10 cellular contexts compared by ENCODE assay signal in the genomic region with DNA sequence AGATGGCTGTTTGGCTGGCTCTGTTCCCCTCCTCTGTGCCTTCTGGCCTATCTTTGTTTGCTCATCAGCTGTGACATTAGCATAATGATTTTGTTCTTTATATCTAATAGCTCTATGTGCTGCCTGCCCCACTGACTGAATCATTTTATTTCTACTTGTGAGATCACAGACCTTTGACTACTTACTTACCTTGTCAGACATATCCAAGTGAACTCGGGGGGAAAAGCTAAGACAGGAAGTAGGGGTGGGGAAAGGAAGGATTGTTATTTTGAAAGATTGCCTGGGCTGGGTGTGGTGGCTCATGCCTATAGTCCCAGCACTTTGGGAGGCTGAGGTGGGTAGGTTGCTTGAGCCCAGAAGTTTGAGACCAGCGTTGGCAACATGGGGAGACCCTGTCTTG.
A peak's percentile ranks its signal among the peaks of the same experiment; 100 is the strongest.
DNase-seq lines count a peak whose midpoint lies in the region; ATAC-seq and TF ChIP-seq lines count a peak whose summit lies in the region.
"Had no signal": no experiment of that assay in that cellular context is flagged by ENCODE, and none has a peak within 500 bp of the region (broad histone marks: within the 10 kb centered on the region; RNA-seq: fewer than 3 reads in every experiment).

No MANE protein-coding gene starts in this region.

- DNase-seq in AG20443 (ENCODE audit: low spot score) (peak; percentile 24), fibroblast of mammary gland (ENCODE audit: low read depth) (peak; percentile 59), trophoblast cell (no peak), mesendoderm (no peak), NCI-H345 treated with DMSO at 0.1 percent for 48 hours (lab: John Stamatoyannopoulos, UW; ENCODE audit: unreplicated experiment) (no peak)
- DNase-seq: GOT3, NCI-H524 had no signal

- H3K9ac ChIP-seq in trophoblast cell (ENCODE audit: low read length), result no peak overlapping the region
- no peak overlapping the region for H3K9ac ChIP-seq in mesendoderm (ENCODE audit: low read length)

- H4K12ac ChIP-seq in trophoblast cell (ENCODE audit: low read depth, low read length), result no peak overlapping the region

- no peak overlapping the region for H3K4ac ChIP-seq in trophoblast cell (ENCODE audit: low read depth, low read length)
- no peak overlapping the region for H3K4ac ChIP-seq in mesendoderm (ENCODE audit: low read depth, low read length)

- H3K36me3 ChIP-seq in trophoblast cell (ENCODE audit: control insufficient read depth in 1 of 2, insufficient read depth in 2 of 2, low read length in 2 of 2) (no peaks in the 10 kb centered on the region), mesendoderm (ENCODE audit: control insufficient read depth, insufficient read depth, low read length) (no peaks in the 10 kb centered on the region)

- no peaks in the 10 kb centered on the region for H3K79me1 ChIP-seq in trophoblast cell (ENCODE audit: low read length)
- H3K79me1 ChIP-seq in mesendoderm (ENCODE audit: low read length), result no peaks in the 10 kb centered on the region

- no peak for TF ChIP-seq CTCF in fibroblast of mammary gland (conservative IDR thresholded peaks at IDR 0.05; ENCODE audit: control insufficient read depth, insufficient read depth, low read depth, low read length)

- no peak overlapping the region for H2AFZ ChIP-seq in trophoblast cell (ENCODE audit: insufficient read depth, low read length, poor library complexity)

- no peaks in the 10 kb centered on the region for H3K79me2 ChIP-seq in trophoblast cell (ENCODE audit: control insufficient read depth, insufficient read depth, low read length, poor library complexity)
- no peaks in the 10 kb centered on the region for H3K79me2 ChIP-seq in mesendoderm (ENCODE audit: control insufficient read depth, insufficient read depth, low read length)

- no peak overlapping the region for H3K14ac ChIP-seq in trophoblast cell (ENCODE audit: low read length)

- no peak overlapping the region for H3K56ac ChIP-seq in mesendoderm (ENCODE audit: low read length)

- H3K4me3 ChIP-seq in fibroblast of mammary gland (ENCODE audit: control insufficient read depth, low read depth, low read length) (no peak overlapping the region), trophoblast cell (ENCODE audit: low read depth, low read length) (no peak overlapping the region), mesendoderm (ENCODE audit: low read length) (no peak overlapping the region)

- no peak overlapping the region for H3K23ac ChIP-seq in trophoblast cell (ENCODE audit: low read length)
- no peak overlapping the region for H3K23ac ChIP-seq in mesendoderm (ENCODE audit: low read length)

- no peak overlapping the region for H3K18ac ChIP-seq in trophoblast cell (ENCODE audit: low read length)
- no peak overlapping the region for H3K18ac ChIP-seq in mesendoderm (ENCODE audit: low read length)

- H3K4me2 ChIP-seq in trophoblast cell (ENCODE audit: low read length), result peak overlapping the region; percentile 23
- no peak overlapping the region for H3K4me2 ChIP-seq in mesendoderm (ENCODE audit: low read length)

- H2BK120ac ChIP-seq in trophoblast cell (ENCODE audit: insufficient read depth, low read length, poor library complexity) (no peak overlapping the region), mesendoderm (ENCODE audit: low read depth, low read length) (no peak overlapping the region)

- H2BK15ac ChIP-seq in mesendoderm (replicated peaks; ENCODE audit: low read depth), result no peak overlapping the region

- H4K91ac ChIP-seq in trophoblast cell (ENCODE audit: low read depth, low read length), result no peak overlapping the region

- ATAC-seq in SK-N-SH treated with all-trans-retinoic acid at 6 μM for 48 hours (peak; percentile 15), HG03025 (IDR thresholded peaks at IDR 0.05; ENCODE audit: low FRiP score, unreplicated experiment) (no peak), HG02852 (IDR thresholded peaks at IDR 0.05; ENCODE audit: unreplicated experiment) (no peak)

- no peak overlapping the region for H4K8ac ChIP-seq in trophoblast cell (ENCODE audit: low read depth, low read length)
- H4K8ac ChIP-seq in mesendoderm (ENCODE audit: low read depth, low read length), result no peak overlapping the region

- H3K27ac ChIP-seq in trophoblast cell (ENCODE audit: low read depth, low read length) (peak overlapping the region; percentile 2), mesendoderm (ENCODE audit: low read depth, low read length) (no peak overlapping the region)

- no peak overlapping the region for H4K5ac ChIP-seq in mesendoderm (ENCODE audit: low read length)

- no peak overlapping the region for H2BK12ac ChIP-seq in trophoblast cell (ENCODE audit: low read length)

- H3K4me1 ChIP-seq in trophoblast cell (ENCODE audit: control insufficient read depth in 1 of 2, insufficient read depth in 2 of 2, low read length in 2 of 2), result peaks cover 14 to 17% of the 10 kb centered on the region in 2 experiments
- H3K4me1 ChIP-seq in mesendoderm (ENCODE audit: control insufficient read depth, low read depth, low read length), result peaks cover 2% of the 10 kb centered on the region

- H3K9me3 ChIP-seq in trophoblast cell (ENCODE audit: insufficient read depth, low read depth, low read length), result no peaks in the 10 kb centered on the region

- no CpG with 5 or more reads among the region's 2 CpGs for WGBS in trophoblast cell (ENCODE audit: extremely low coverage, insufficient coverage, insufficient read length)
- WGBS in mesendoderm (ENCODE audit: extremely low coverage, insufficient coverage, low lambda C conversion rate), result no CpG with 5 or more reads among the region's 2 CpGs

- no peak overlapping the region for H2AK5ac ChIP-seq in trophoblast cell (ENCODE audit: low read length)
- no peak overlapping the region for H2AK5ac ChIP-seq in mesendoderm (ENCODE audit: low read length)

- no peaks in the 10 kb centered on the region for H3K27me3 ChIP-seq in trophoblast cell (ENCODE audit: insufficient read depth, low read length)
- no peaks in the 10 kb centered on the region for H3K27me3 ChIP-seq in mesendoderm (ENCODE audit: insufficient read depth, low read length, poor library complexity)

- H2BK5ac ChIP-seq in trophoblast cell (ENCODE audit: low read depth, low read length, poor library complexity) (no peak overlapping the region), mesendoderm (ENCODE audit: low read length) (no peak overlapping the region)

TF ChIP-seq in SK-N-SH treated with all-trans-retinoic acid at 6 μM for 48 hours, 23 proteins besides CTCF, POLR2A, EP300 and RAD21:
- TF ChIP-seq OSR1 (CRISPR knock-in tag; IDR thresholded peaks at IDR 0.05), result no peak
- no peak for TF ChIP-seq ARNTL (CRISPR knock-in tag; IDR thresholded peaks at IDR 0.05; ENCODE audit: borderline replicate concordance, low read depth)
- TF ChIP-seq TCF4 (CRISPR knock-in tag; IDR thresholded peaks at IDR 0.05; ENCODE audit: borderline replicate concordance), result no peak
- no peak for TF ChIP-seq RARB (CRISPR knock-in tag; IDR thresholded peaks at IDR 0.05)
- TF ChIP-seq, protein P1, sequence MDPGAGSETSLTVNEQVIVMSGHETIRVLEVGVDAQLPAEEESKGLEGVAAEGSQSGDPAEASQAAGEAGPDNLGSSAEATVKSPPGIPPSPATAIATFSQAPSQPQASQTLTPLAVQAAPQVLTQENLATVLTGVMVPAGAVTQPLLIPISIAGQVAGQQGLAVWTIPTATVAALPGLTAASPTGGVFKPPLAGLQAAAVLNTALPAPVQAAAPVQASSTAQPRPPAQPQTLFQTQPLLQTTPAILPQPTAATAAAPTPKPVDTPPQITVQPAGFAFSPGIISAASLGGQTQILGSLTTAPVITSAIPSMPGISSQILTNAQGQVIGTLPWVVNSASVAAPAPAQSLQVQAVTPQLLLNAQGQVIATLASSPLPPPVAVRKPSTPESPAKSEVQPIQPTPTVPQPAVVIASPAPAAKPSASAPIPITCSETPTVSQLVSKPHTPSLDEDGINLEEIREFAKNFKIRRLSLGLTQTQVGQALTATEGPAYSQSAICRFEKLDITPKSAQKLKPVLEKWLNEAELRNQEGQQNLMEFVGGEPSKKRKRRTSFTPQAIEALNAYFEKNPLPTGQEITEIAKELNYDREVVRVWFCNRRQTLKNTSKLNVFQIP (CRISPR knock-in tag; IDR thresholded peaks at IDR 0.05; ENCODE audit: borderline replicate concordance, low read depth), result no peak
- TF ChIP-seq TOX (CRISPR knock-in tag; IDR thresholded peaks at IDR 0.05; ENCODE audit: borderline replicate concordance), result no peak
- no peak for TF ChIP-seq ZNF8 (CRISPR knock-in tag; IDR thresholded peaks at IDR 0.05)
- TF ChIP-seq ZFP30 (CRISPR knock-in tag; IDR thresholded peaks at IDR 0.05), result no peak
TF ChIP-seq in SK-N-SH treated with all-trans-retinoic acid at 6 μM for 48 hours: peak in this region for 0.

Comparison
In these comparisons a context has a peak if more than half of its experiments do, and no peak if none do; other contexts are left out.
1. DNase-seq: peak in AG20443 (single experiment) and fibroblast of mammary gland (single experiment); none in trophoblast cell (0 of 2), mesendoderm (single experiment) and NCI-H345 treated with DMSO at 0.1 percent for 48 hours (single experiment).